ENCODE assay signal across 2 cellular contexts in genomic region chr3:129533406-129533805, GRCh38.
TF ChIP-seq lines count a peak whose summit lies in the region.

No MANE protein-coding gene starts in this region.

TF ChIP-seq in HepG2, 621 proteins besides CTCF, POLR2A, EP300 and RAD21:
- TF ChIP-seq ATF4 (CRISPR knock-in tag; IDR thresholded peaks at IDR 0.05): no peak
- TF ChIP-seq ZNF747 (CRISPR knock-in tag; IDR thresholded peaks at IDR 0.05; ENCODE audit: borderline replicate concordance): no peak
- no peak for TF ChIP-seq ZBTB46 (CRISPR knock-in tag; IDR thresholded peaks at IDR 0.05; ENCODE audit: borderline replicate concordance)
- TF ChIP-seq ZNF234 (CRISPR knock-in tag; conservative IDR thresholded peaks at IDR 0.05): no peak
- TF ChIP-seq ZNF687 (CRISPR knock-in tag; IDR thresholded peaks at IDR 0.05): 0 out of 2 replicates have a peak, but pooled peaks have one; percentile 18

TF ChIP-seq in H1, 55 proteins besides CTCF, POLR2A, EP300 and RAD21:
- TF ChIP-seq SAP30 (IDR thresholded peaks at IDR 0.05; ENCODE audit: insufficient read depth, insufficient replicate concordance, low read length) (no peak), SRF (IDR thresholded peaks at IDR 0.05; ENCODE audit: low read depth, low read length) (no peak), CHD1 (IDR thresholded peaks at IDR 0.05; ENCODE audit: low read depth, low read length) (no peak), CEBPB (IDR thresholded peaks at IDR 0.05; ENCODE audit: low read depth, low read length) (no peak), BRCA1 (IDR thresholded peaks at IDR 0.05; ENCODE audit: low read depth, low read length) (no peak), E2F6 (IDR thresholded peaks at IDR 0.05) (no peak), POU5F1 (IDR thresholded peaks at IDR 0.05; ENCODE audit: low read depth, low read length) (no peak), BACH1 (IDR thresholded peaks at IDR 0.05; ENCODE audit: low read length) (no peak), YY1 (IDR thresholded peaks at IDR 0.05; ENCODE audit: low read depth, low read length) (no peak), JUN (IDR thresholded peaks at IDR 0.05; ENCODE audit: low read depth, low read length) (no peak), ZNF274 (IDR thresholded peaks at IDR 0.05; ENCODE audit: borderline replicate concordance, extremely low read depth, low read length) (no peak), HDAC2 (IDR thresholded peaks at IDR 0.05; ENCODE audit: borderline replicate concordance in 1 of 2, low read depth in 2 of 2, low read length in 2 of 2) (no peak), SP2 (IDR thresholded peaks at IDR 0.05; ENCODE audit: low read length) (no peak), CBX5 (IDR thresholded peaks at IDR 0.05; ENCODE audit: low read depth, low read length) (no peak), RNF2 (IDR thresholded peaks at IDR 0.05; ENCODE audit: borderline replicate concordance, low read depth, low read length, missing control alignments, poor library complexity, severe bottlenecking) (no peak), SIX5 (IDR thresholded peaks at IDR 0.05; ENCODE audit: low read depth, low read length) (no peak), BCL11A (IDR thresholded peaks at IDR 0.05; ENCODE audit: low read depth in 2 of 2, low read length in 2 of 2) (no peak), TAF1 (IDR thresholded peaks at IDR 0.05; ENCODE audit: low read depth, low read length) (no peak), TCF12 (IDR thresholded peaks at IDR 0.05; ENCODE audit: low read depth, low read length) (no peak)
